In genomic region chr1:10671090-10671489, GRCh38 we compare ENCODE assay signal across 16 cellular contexts.
DNase-seq lines count a peak whose midpoint lies in the region; ATAC-seq, FAIRE-seq and TF ChIP-seq lines count a peak whose summit lies in the region.
"Had no signal": no experiment of that assay in that cellular context is flagged by ENCODE, and none has a peak within 500 bp of the region (broad histone marks: within the 10 kb centered on the region; RNA-seq: fewer than 3 reads in every experiment).

No MANE protein-coding gene starts in this region.

- peak overlapping the region; percentile 49 to 62 for H3K27ac Mint-ChIP-seq in effector memory CD8-positive, alpha-beta T cell
- no peak overlapping the region for H3K27ac Mint-ChIP-seq in activated T-cell treated with anti-CD3 and anti-CD28 coated beads, Interleukin-2, amount 50 U/mL, for 24 hours
- H3K27ac Mint-ChIP-seq: natural killer cell treated with Interleukin-12 subunit alpha and Interleukin-12 subunit beta and Interleukin-15 and Interleukin-18, amount 100 ng/mL, for 72 hours had no signal

- no peaks in the 10 kb centered on the region for H3K9me3 ChIP-seq in HepG2 (ENCODE audit: low read length)
- no peaks in the 10 kb centered on the region for H3K9me3 ChIP-seq in right lobe of liver
- no peaks in the 10 kb centered on the region for H3K9me3 ChIP-seq in neural cell (ENCODE audit: low read length)
- H3K9me3 ChIP-seq: left lung, tibial artery had no signal

- no peaks in the 10 kb centered on the region for H3K27me3 Mint-ChIP-seq in effector memory CD8-positive, alpha-beta T cell
- no peaks in the 10 kb centered on the region for H3K27me3 Mint-ChIP-seq in activated T-cell treated with anti-CD3 and anti-CD28 coated beads, Interleukin-2, amount 50 U/mL, for 24 hours
- H3K27me3 Mint-ChIP-seq: natural killer cell treated with Interleukin-12 subunit alpha and Interleukin-12 subunit beta and Interleukin-15 and Interleukin-18, amount 100 ng/mL, for 72 hours had no signal

- H3K4me2 ChIP-seq in HepG2 (ENCODE audit: low read depth, low read length) = no peak overlapping the region
- no peak overlapping the region for H3K4me2 ChIP-seq in neural cell (ENCODE audit: low read length)

- DNase-seq in HepG2 (ENCODE audit: low spot score) (no peak), right lobe of liver (no peak), T1000 (lab: John Stamatoyannopoulos, UW) (no peak), germinal center (ENCODE audit: low spot score) (no peak)
- no peak for DNase-seq in effector memory CD8-positive, alpha-beta T cell
- DNase-seq in stimulated activated CD4-positive, alpha-beta T cell treated with anti-CD3 and anti-CD28 coated beads, Interleukin-2, amount 100 ng/mL, for 24 hours = no peak
- no peak for DNase-seq in activated T-cell treated with anti-CD3 and anti-CD28 coated beads, Interleukin-2, amount 50 U/mL, for 24 hours
- DNase-seq: activated effector memory CD4-positive, alpha-beta T cell treated with anti-CD3 and anti-CD28 coated beads, Interleukin-2, amount 50 U/mL, for 16 hours; aorta; GM23248; left lung; SW 1271; tibial artery had no signal

- H3F3A ChIP-seq in neural cell (ENCODE audit: insufficient read depth, low read length, poor library complexity, severe bottlenecking) = no peaks in the 10 kb centered on the region

- no peak for ATAC-seq in HepG2
- no peak for ATAC-seq in right lobe of liver
- no peak for ATAC-seq in effector memory CD8-positive, alpha-beta T cell (replicated peaks)
- ATAC-seq: left lung; natural killer cell treated with Interleukin-12 subunit alpha and Interleukin-12 subunit beta and Interleukin-15 and Interleukin-18, amount 100 ng/mL, for 72 hours had no signal

- H3K79me2 ChIP-seq in HepG2 (ENCODE audit: insufficient read depth, low read length) (no peaks in the 10 kb centered on the region), neural cell (replicated peaks; ENCODE audit: insufficient read depth, low read length) (no peaks in the 10 kb centered on the region)

- WGBS in HepG2 (ENCODE audit: low lambda C conversion rate) = 86% methylated on average over 16 of the region's 18 CpGs
- WGBS in right lobe of liver (ENCODE audit: insufficient coverage, low coverage, low lambda C conversion rate, missing lambda C conversion rate) = 87% methylated on average over 7 of the region's 18 CpGs

- intact Hi-C loops in HepG2 (cut with micrococcal nuclease; ENCODE audit: unreplicated experiment) = no loop called here
- intact Hi-C loops in right lobe of liver (cut with DNase I) = no loop called here

- no peaks in the 10 kb centered on the region for H3K36me3 ChIP-seq in HepG2 (replicated peaks in 1 of 2; ENCODE audit: control insufficient read depth in 1 of 2, insufficient read depth in 2 of 2, low read length in 2 of 2)
- no peaks in the 10 kb centered on the region for H3K36me3 ChIP-seq in right lobe of liver
- H3K36me3 ChIP-seq in neural cell (ENCODE audit: insufficient read depth, low read length) = no peaks in the 10 kb centered on the region
- H3K36me3 ChIP-seq: left lung, tibial artery had no signal

- H3K4me3 ChIP-seq in HepG2 (replicated peaks in 1 of 3; ENCODE audit: insufficient read depth in 1 of 3, low read depth in 2 of 3, low read length in 3 of 3) (no peak overlapping the region), right lobe of liver (no peak overlapping the region), neural cell (ENCODE audit: low read length) (no peak overlapping the region)
- H3K4me3 ChIP-seq: coronary artery, GM23248, left lung, tibial artery had no signal

- no TSS peak for BruUV-seq in HepG2 (replicated peaks; lab: Mats Ljungman, UMichigan)

- H3K9ac ChIP-seq in HepG2 (ENCODE audit: insufficient read depth, low read depth, low read length) = no peak overlapping the region
- H3K9ac ChIP-seq in neural cell (ENCODE audit: low read length) = no peak overlapping the region
- H3K9ac ChIP-seq: GM23248 had no signal

- no peaks in the 10 kb centered on the region for H3K9me2 ChIP-seq in neural cell (ENCODE audit: insufficient read depth, low read length)

- H3K9me3 Mint-ChIP-seq in effector memory CD8-positive, alpha-beta T cell = no peaks in the 10 kb centered on the region
- H3K9me3 Mint-ChIP-seq in activated T-cell treated with anti-CD3 and anti-CD28 coated beads, Interleukin-2, amount 50 U/mL, for 24 hours = no peaks in the 10 kb centered on the region
- H3K9me3 Mint-ChIP-seq: natural killer cell treated with Interleukin-12 subunit alpha and Interleukin-12 subunit beta and Interleukin-15 and Interleukin-18, amount 100 ng/mL, for 72 hours had no signal

- H3K4me1 ChIP-seq in HepG2 (ENCODE audit: insufficient read depth, low read length) (peaks cover 25% of the 10 kb centered on the region), right lobe of liver (peaks cover 0 to 40% (median 16%) of the 10 kb centered on the region in 4 donors)

- no peak overlapping the region for H2AFZ ChIP-seq in HepG2 (ENCODE audit: low read length)
- no peak overlapping the region for H2AFZ ChIP-seq in neural cell (ENCODE audit: low read depth, low read length)
- H2AFZ ChIP-seq: GM23248 had no signal

- TF ChIP-seq EP300 in HepG2 (IDR thresholded peaks at IDR 0.05; ENCODE audit: low read depth in 2 of 2, low read length in 2 of 2) = no peak
- TF ChIP-seq EP300 in HepG2 (CRISPR knock-in tag; IDR thresholded peaks at IDR 0.05; ENCODE audit: borderline replicate concordance) = no peak
- TF ChIP-seq EP300 in neural cell (conservative IDR thresholded peaks at IDR 0.05; ENCODE audit: poor library complexity, severe bottlenecking) = no peak

- peaks cover 34% of the 10 kb centered on the region for H3K36me3 Mint-ChIP-seq in effector memory CD8-positive, alpha-beta T cell (ENCODE audit: insufficient read depth)
- H3K36me3 Mint-ChIP-seq in activated T-cell treated with anti-CD3 and anti-CD28 coated beads, Interleukin-2, amount 50 U/mL, for 24 hours (ENCODE audit: low read depth) = no peaks in the 10 kb centered on the region
- H3K36me3 Mint-ChIP-seq: natural killer cell treated with Interleukin-12 subunit alpha and Interleukin-12 subunit beta and Interleukin-15 and Interleukin-18, amount 100 ng/mL, for 72 hours had no signal

- no peak for TF ChIP-seq CTCF in HepG2 (CRISPR knock-in tag; IDR thresholded peaks at IDR 0.05)
- no peak for TF ChIP-seq CTCF in right lobe of liver (IDR thresholded peaks at IDR 0.05)
- no peak for TF ChIP-seq CTCF in neural cell (IDR thresholded peaks at IDR 0.05; ENCODE audit: poor library complexity, severe bottlenecking)

- in situ Hi-C loops in HepG2 (cut with HindIII; ENCODE audit: extremely low pct_ligation_motif_present, low pct_unique_long_range_greater_than_20kb) = no loop called here

- TF ChIP-seq RAD21 in HepG2 (CRISPR knock-in tag; IDR thresholded peaks at IDR 0.05) (no peak), neural cell (conservative IDR thresholded peaks at IDR 0.05) (no peak)

- POLR2A ChIA-PET in HepG2 (lab: Yijun Ruan, JAX) = no interaction called here

- H3K4me1 Mint-ChIP-seq in effector memory CD8-positive, alpha-beta T cell (ENCODE audit: low read depth in 2 of 2) = peaks cover 10 to 25% of the 10 kb centered on the region in 2 donors
- H3K4me1 Mint-ChIP-seq in activated T-cell treated with anti-CD3 and anti-CD28 coated beads, Interleukin-2, amount 50 U/mL, for 24 hours (ENCODE audit: low read depth) = no peaks in the 10 kb centered on the region

- H3K4me3 Mint-ChIP-seq in effector memory CD8-positive, alpha-beta T cell = no peak overlapping the region
- H3K4me3 Mint-ChIP-seq in activated T-cell treated with anti-CD3 and anti-CD28 coated beads, Interleukin-2, amount 50 U/mL, for 24 hours = no peak overlapping the region
- H3K4me3 Mint-ChIP-seq: natural killer cell treated with Interleukin-12 subunit alpha and Interleukin-12 subunit beta and Interleukin-15 and Interleukin-18, amount 100 ng/mL, for 72 hours had no signal

- H3K27me3 ChIP-seq in HepG2 (ENCODE audit: control insufficient read depth in 1 of 2, insufficient read depth in 2 of 2, low read length in 2 of 2) (no peaks in the 10 kb centered on the region), right lobe of liver (no peaks in the 10 kb centered on the region), neural cell (ENCODE audit: insufficient read depth, low read depth, low read length) (no peaks in the 10 kb centered on the region)
- H3K27me3 ChIP-seq: left lung, tibial artery had no signal

- CTCF ChIA-PET in HepG2 (lab: Yijun Ruan, JAX; ENCODE audit: low intra/inter-chr PET ratio, low total read pairs) = no interaction called here

- no peak for FAIRE-seq in HepG2 (lab: Jason Lieb, UNC)

- H4K20me1 ChIP-seq in HepG2 (ENCODE audit: insufficient read depth, low read length) = no peaks in the 10 kb centered on the region
- no peaks in the 10 kb centered on the region for H4K20me1 ChIP-seq in neural cell (ENCODE audit: insufficient read depth)

- H3K27ac ChIP-seq in HepG2 (ENCODE audit: extremely low read length, insufficient read depth, low read length) (no peak overlapping the region), right lobe of liver (no peak overlapping the region), neural cell (ENCODE audit: low read length) (no peak overlapping the region)
- H3K27ac ChIP-seq: coronary artery, GM23248 had no signal

- TF ChIP-seq POLR2A in HepG2 (IDR thresholded peaks at IDR 0.05; ENCODE audit: insufficient read depth in 1 of 2, low read depth in 2 of 2, low read length in 2 of 2) (no peak), right lobe of liver (IDR thresholded peaks at IDR 0.05) (no peak)

TF ChIP-seq in HepG2, 621 proteins besides CTCF, POLR2A, EP300 and RAD21 (continues in another document):
- TF ChIP-seq FOXA1 (IDR thresholded peaks at IDR 0.05) = no peak
- TF ChIP-seq FOXA1 (CRISPR knock-in tag; IDR thresholded peaks at IDR 0.05) = no peak

TF ChIP-seq in neural cell, 6 proteins besides CTCF, POLR2A, EP300 and RAD21:
- TF ChIP-seq EZH2 (IDR thresholded peaks at IDR 0.05; ENCODE audit: borderline replicate concordance, insufficient read depth, low read length, poor library complexity, severe bottlenecking) (no peak), MXI1 (conservative IDR thresholded peaks at IDR 0.05; ENCODE audit: poor library complexity, severe bottlenecking) (peak; percentile 71), POLR2AphosphoS5 (IDR thresholded peaks at IDR 0.05) (peak; percentile 22)
TF ChIP-seq in neural cell: peak in this region for 2.
